8 cellular contexts compared by ENCODE assay signal in the genomic region with DNA sequence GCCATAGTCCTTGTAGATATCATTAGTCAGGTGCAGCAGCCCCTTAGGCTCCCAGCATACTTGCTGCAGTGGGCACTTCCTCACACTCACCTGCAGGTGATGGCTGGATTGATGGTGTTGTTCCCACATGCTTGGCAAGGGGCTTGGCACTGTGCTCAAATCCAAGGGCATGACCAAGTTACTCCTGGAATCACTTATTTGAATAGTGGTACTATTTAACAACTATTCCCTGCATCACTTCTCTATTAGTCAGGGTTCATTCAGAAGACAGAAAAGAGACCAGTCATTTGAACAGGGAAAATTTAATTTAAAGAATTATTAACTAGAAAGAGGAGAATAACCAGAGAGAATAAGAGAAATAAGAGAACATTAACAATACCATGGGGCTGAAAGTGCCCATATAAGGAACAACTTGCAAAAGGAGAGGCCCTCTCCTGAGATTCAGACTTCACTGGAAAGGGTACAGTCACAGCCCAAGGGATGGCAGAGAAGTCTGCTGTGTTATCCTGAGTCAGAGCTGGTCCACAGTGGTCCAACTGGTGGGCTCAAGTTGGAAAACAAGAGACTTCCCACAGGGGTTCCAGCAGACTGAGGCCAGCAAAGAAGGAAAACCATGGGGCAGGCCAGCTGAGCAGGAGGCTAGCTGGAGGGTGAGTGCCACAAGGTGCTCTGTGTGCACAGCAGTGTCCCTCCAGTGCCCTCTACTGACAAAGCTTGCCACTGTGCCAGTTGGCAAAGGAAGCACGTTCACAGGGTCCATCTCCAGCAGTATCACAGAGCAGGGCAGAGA. TPM values are rescaled to one million over a fixed set of nuclear protein-coding genes. Genes with fewer than 3 reads are reported as not detected.
A peak's percentile ranks its signal among the peaks of the same experiment; 100 is the strongest.
DNase-seq lines count a peak whose midpoint lies in the region; ATAC-seq and TF ChIP-seq lines count a peak whose summit lies in the region.

No MANE protein-coding gene starts in this region.

- no peaks in the 10 kb centered on the region for H3K4me1 Mint-ChIP-seq in activated naive CD4-positive, alpha-beta T cell treated with anti-CD3 and anti-CD28 coated beads for 36 hours (ENCODE audit: low read depth)

- intact Hi-C loops in activated naive CD4-positive, alpha-beta T cell treated with anti-CD3 and anti-CD28 coated beads for 36 hours (cut with micrococcal nuclease) = loop anchor here (1.0 kb wide), 1 partner anchor 132 kb away; no protein-coding TSS in a partner anchor
- intact Hi-C loops in Right ventricle myocardium inferior (cut with DNase I) (no loop called here), posterior vena cava (cut with DNase I) (no loop called here)

- H3K36me3 Mint-ChIP-seq in activated naive CD4-positive, alpha-beta T cell treated with anti-CD3 and anti-CD28 coated beads for 36 hours (ENCODE audit: low read depth) = no peaks in the 10 kb centered on the region

- no peak overlapping the region for H3K27ac Mint-ChIP-seq in activated naive CD4-positive, alpha-beta T cell treated with anti-CD3 and anti-CD28 coated beads for 36 hours

- H3K27me3 Mint-ChIP-seq in activated naive CD4-positive, alpha-beta T cell treated with anti-CD3 and anti-CD28 coated beads for 36 hours (ENCODE audit: low read depth) = peaks cover 9% of the 10 kb centered on the region

- H3K9me3 Mint-ChIP-seq in activated naive CD4-positive, alpha-beta T cell treated with anti-CD3 and anti-CD28 coated beads for 36 hours = no peaks in the 10 kb centered on the region

- no peak for TF ChIP-seq POLR2A in GM18505 (IDR thresholded peaks at IDR 0.05; ENCODE audit: borderline replicate concordance, extremely low read depth, insufficient read depth, insufficient read length)

- DNase-seq in Ammon's horn (ENCODE audit: low spot score) (peak; percentile 95), NCI-H748 (lab: John Stamatoyannopoulos, UW; ENCODE audit: unreplicated experiment) (peak; percentile 56), Right ventricle myocardium inferior (ENCODE audit: missing footprints) (peak; percentile 67), posterior vena cava (ENCODE audit: low spot score) (peak; percentile 82)
- peak; percentile 63 for DNase-seq in activated naive CD4-positive, alpha-beta T cell treated with anti-CD3 and anti-CD28 coated beads for 36 hours

- no peak overlapping the region for H3K4me3 Mint-ChIP-seq in activated naive CD4-positive, alpha-beta T cell treated with anti-CD3 and anti-CD28 coated beads for 36 hours

- CTCF ChIA-PET in activated naive CD4-positive, alpha-beta T cell treated with anti-CD3 and anti-CD28 coated beads for 36 hours (lab: Charles Lee) = interaction anchor here (0.7 to 2.2 kb wide), 4 partner anchors 12 to 137 kb away, joined by 3 to 10 read pairs (median 4); no protein-coding TSS in a partner anchor

- ATAC-seq in GM18505 (IDR thresholded peaks at IDR 0.05; ENCODE audit: unreplicated experiment) (peak; percentile 88), HG03045 (IDR thresholded peaks at IDR 0.05; ENCODE audit: unreplicated experiment) (peak; percentile 59), Right ventricle myocardium inferior (peak; percentile 90), HG03280 (IDR thresholded peaks at IDR 0.05; ENCODE audit: unreplicated experiment) (no peak)

RNA-seq across cellular contexts. Expression of a gene that starts 9.8 kb away (rescaled TPM):
- not detected for total RNA-seq in activated naive CD4-positive, alpha-beta T cell treated with anti-CD3 and anti-CD28 coated beads for 36 hours
- total RNA-seq in Right ventricle myocardium inferior (5.0 TPM), posterior vena cava (100 to 1,000 TPM; 179 to 553 TPM)

RNA-seq across cellular contexts. Expression of a gene that starts 22.1 kb away (rescaled TPM):
- 1 to 10 TPM; 1.7 to 1.9 TPM for total RNA-seq in activated naive CD4-positive, alpha-beta T cell treated with anti-CD3 and anti-CD28 coated beads for 36 hours
- 12.3 TPM for total RNA-seq in Right ventricle myocardium inferior
- total RNA-seq in posterior vena cava = 10 to 100 TPM; 58.1 to 93.8 TPM

Comparison
In these comparisons a context has a peak if more than half of its experiments do, and no peak if none do; other contexts are left out.
1. RNA of a gene that starts 9.8 kb away (total RNA-seq): 179 to 553 TPM in posterior vena cava; 5.0 TPM in Right ventricle myocardium inferior (single experiment) and not detected in activated naive CD4-positive, alpha-beta T cell treated with anti-CD3 and anti-CD28 coated beads for 36 hours; every median in the first group is over 10 times any median in the second.
2. Peak in every context shown above with its lines, with median percentiles within 50 percentile points of each other: DNase-seq.